32 cellular contexts compared by ENCODE assay signal in genomic region chr10:112927980-112928379, GRCh38.
"Had no signal": no experiment of that assay in that cellular context is flagged by ENCODE, and none has a peak within 500 bp of the region (broad histone marks: within the 10 kb centered on the region; RNA-seq: fewer than 3 reads in every experiment).

No MANE protein-coding gene starts in this region.

- H3K4me1 ChIP-seq: ascending aorta, breast epithelium, colonic mucosa, esophagus squamous epithelium, gastroesophageal sphincter had no signal

- H3K27ac Mint-ChIP-seq: activated CD4-positive, alpha-beta memory T cell treated with anti-CD3 and anti-CD28 coated beads for 36 hours; activated CD4-positive, alpha-beta T cell treated with anti-CD3 and anti-CD28 coated beads for 36 hours; activated CD4-positive, alpha-beta T cell treated with anti-CD3 and anti-CD28 coated beads, Interleukin-2, amount 10 ng/mL, durations not matched to agents 24 days and 14 days; activated CD8-positive, alpha-beta memory T cell treated with anti-CD3 and anti-CD28 coated beads, Interleukin-2, amount 10 ng/mL, durations not matched to agents 7 days and 5 days; activated CD8-positive, alpha-beta T cell treated with anti-CD3 and anti-CD28 coated beads, Interleukin-2, amount 10 ng/mL, durations not matched to agents 7 days and 5 days; activated naive CD4-positive, alpha-beta T cell treated with anti-CD3 and anti-CD28 coated beads, Interleukin-2, amount 10 ng/mL, durations not matched to agents 7 days and 5 days; activated naive CD4-positive, alpha-beta T cell treated with anti-CD3 and anti-CD28 coated beads, Interleukin-2, amount 50 U/mL, for 72 hours; activated naive CD8-positive, alpha-beta T cell treated with anti-CD3 and anti-CD28 coated beads, Interleukin-2, amount 10 ng/mL, durations not matched to agents 7 days and 5 days; brain; T-helper 17 cell; T-helper 2 cell treated with Interferon-gamma antibody and Interleukin-4, amounts not matched to agents 5 μg/mL and 100 μg/mL, for 36 hours had no signal

- H3K9me3 Mint-ChIP-seq: activated CD4-positive, alpha-beta T cell treated with anti-CD3 and anti-CD28 coated beads, Interleukin-2, amount 10 ng/mL, durations not matched to agents 24 days and 14 days; activated naive CD4-positive, alpha-beta T cell treated with anti-CD3 and anti-CD28 coated beads, Interleukin-2, amount 10 ng/mL, durations not matched to agents 7 days and 5 days; activated naive CD8-positive, alpha-beta T cell treated with anti-CD3 and anti-CD28 coated beads, Interleukin-2, amount 10 ng/mL, durations not matched to agents 7 days and 5 days; T-helper 2 cell treated with Interferon-gamma antibody and Interleukin-4, amounts not matched to agents 5 μg/mL and 100 μg/mL, for 36 hours had no signal

- H3K27ac ChIP-seq: ascending aorta, breast epithelium, cardiac muscle cell, colonic mucosa, epithelial cell of prostate, esophagus squamous epithelium, gastroesophageal sphincter, WERI-Rb-1 had no signal

- DNase-seq: activated CD4-positive, alpha-beta memory T cell treated with anti-CD3 and anti-CD28 coated beads for 36 hours; activated CD4-positive, alpha-beta T cell treated with anti-CD3 and anti-CD28 coated beads for 36 hours; activated CD4-positive, alpha-beta T cell treated with anti-CD3 and anti-CD28 coated beads, Interleukin-2, amount 10 ng/mL, durations not matched to agents 24 days and 14 days; activated CD4-positive, CD25-positive, alpha-beta regulatory T cell; activated CD4-positive, CD25-positive, alpha-beta regulatory T cell treated with anti-CD3 and anti-CD28 coated beads, Interleukin-2, amount 50 U/mL, for 72 hours; activated CD8-positive, alpha-beta memory T cell treated with anti-CD3 and anti-CD28 coated beads, Interleukin-2, amount 10 ng/mL, durations not matched to agents 7 days and 5 days; activated CD8-positive, alpha-beta memory T cell treated with anti-CD3 and anti-CD28 coated beads, Interleukin-2, amount 50 U/mL, for 4 hours; activated CD8-positive, alpha-beta T cell treated with anti-CD3 and anti-CD28 coated beads, Interleukin-2, amount 10 ng/mL, durations not matched to agents 7 days and 5 days; activated gamma-delta T cell; activated naive CD4-positive, alpha-beta T cell; activated naive CD4-positive, alpha-beta T cell treated with anti-CD3 and anti-CD28 coated beads, Interleukin-2, amount 10 ng/mL, durations not matched to agents 7 days and 5 days; activated naive CD8-positive, alpha-beta T cell treated with anti-CD3 and anti-CD28 coated beads, Interleukin-2, amount 10 ng/mL, durations not matched to agents 7 days and 5 days; activated T-cell treated with anti-CD3 and anti-CD28 coated beads, Interleukin-2, amount 50 U/mL, for 1 hour; activated T-cell treated with anti-CD3 and anti-CD28 coated beads, Interleukin-2, amount 50 U/mL, for 48 hours; central memory CD4-positive, alpha-beta T cell; cerebellar nuclear complex; colonic mucosa; effector CD8-positive, alpha-beta T cell; esophagus squamous epithelium; foreskin melanocyte; T-helper 1 cell; T-helper 17 cell; T1000; WERI-Rb-1 had no signal

- H3K4me3 ChIP-seq: ascending aorta, breast epithelium, cardiac muscle cell, colonic mucosa, esophagus squamous epithelium, gastroesophageal sphincter had no signal

- H3K27me3 ChIP-seq: ascending aorta, breast epithelium, cardiac muscle cell, colonic mucosa, esophagus squamous epithelium, gastroesophageal sphincter had no signal

- H3K4me3 Mint-ChIP-seq: activated CD4-positive, alpha-beta memory T cell treated with anti-CD3 and anti-CD28 coated beads for 36 hours; activated CD4-positive, alpha-beta T cell treated with anti-CD3 and anti-CD28 coated beads for 36 hours; activated CD4-positive, alpha-beta T cell treated with anti-CD3 and anti-CD28 coated beads, Interleukin-2, amount 10 ng/mL, durations not matched to agents 24 days and 14 days; activated CD8-positive, alpha-beta memory T cell treated with anti-CD3 and anti-CD28 coated beads, Interleukin-2, amount 10 ng/mL, durations not matched to agents 7 days and 5 days; activated CD8-positive, alpha-beta T cell treated with anti-CD3 and anti-CD28 coated beads, Interleukin-2, amount 10 ng/mL, durations not matched to agents 7 days and 5 days; activated naive CD4-positive, alpha-beta T cell treated with anti-CD3 and anti-CD28 coated beads, Interleukin-2, amount 10 ng/mL, durations not matched to agents 7 days and 5 days; activated naive CD8-positive, alpha-beta T cell treated with anti-CD3 and anti-CD28 coated beads, Interleukin-2, amount 10 ng/mL, durations not matched to agents 7 days and 5 days; brain; T-helper 17 cell; T-helper 2 cell treated with Interferon-gamma antibody and Interleukin-4, amounts not matched to agents 5 μg/mL and 100 μg/mL, for 36 hours had no signal

- H3K4me1 Mint-ChIP-seq: activated CD4-positive, alpha-beta T cell treated with anti-CD3 and anti-CD28 coated beads for 36 hours; activated CD4-positive, alpha-beta T cell treated with anti-CD3 and anti-CD28 coated beads, Interleukin-2, amount 10 ng/mL, durations not matched to agents 24 days and 14 days; activated CD8-positive, alpha-beta memory T cell treated with anti-CD3 and anti-CD28 coated beads, Interleukin-2, amount 10 ng/mL, durations not matched to agents 7 days and 5 days; activated naive CD4-positive, alpha-beta T cell treated with anti-CD3 and anti-CD28 coated beads, Interleukin-2, amount 10 ng/mL, durations not matched to agents 7 days and 5 days; activated naive CD8-positive, alpha-beta T cell treated with anti-CD3 and anti-CD28 coated beads, Interleukin-2, amount 10 ng/mL, durations not matched to agents 7 days and 5 days; brain; T-helper 17 cell had no signal

- H3K9me3 ChIP-seq: colonic mucosa had no signal

- H3K36me3 ChIP-seq: ascending aorta, breast epithelium, cardiac muscle cell, colonic mucosa, esophagus squamous epithelium, gastroesophageal sphincter, WERI-Rb-1 had no signal

- H3K27me3 Mint-ChIP-seq: activated CD4-positive, alpha-beta memory T cell treated with anti-CD3 and anti-CD28 coated beads for 36 hours; brain; T-helper 17 cell had no signal

- ATAC-seq: activated CD4-positive, alpha-beta T cell treated with anti-CD3 and anti-CD28 coated beads for 36 hours; activated CD8-positive, alpha-beta memory T cell treated with anti-CD3 and anti-CD28 coated beads, Interleukin-2, amount 10 ng/mL, durations not matched to agents 7 days and 5 days; activated CD8-positive, alpha-beta T cell treated with anti-CD3 and anti-CD28 coated beads, Interleukin-2, amount 10 ng/mL, durations not matched to agents 7 days and 5 days; activated naive CD4-positive, alpha-beta T cell treated with anti-CD3 and anti-CD28 coated beads, Interleukin-2, amount 50 U/mL, for 72 hours; gastroesophageal sphincter; T-helper 17 cell had no signal

- H3K36me3 Mint-ChIP-seq: activated CD8-positive, alpha-beta memory T cell treated with anti-CD3 and anti-CD28 coated beads, Interleukin-2, amount 10 ng/mL, durations not matched to agents 7 days and 5 days; activated naive CD4-positive, alpha-beta T cell treated with anti-CD3 and anti-CD28 coated beads, Interleukin-2, amount 10 ng/mL, durations not matched to agents 7 days and 5 days; activated naive CD8-positive, alpha-beta T cell treated with anti-CD3 and anti-CD28 coated beads, Interleukin-2, amount 10 ng/mL, durations not matched to agents 7 days and 5 days had no signal
